In the genomic region with DNA sequence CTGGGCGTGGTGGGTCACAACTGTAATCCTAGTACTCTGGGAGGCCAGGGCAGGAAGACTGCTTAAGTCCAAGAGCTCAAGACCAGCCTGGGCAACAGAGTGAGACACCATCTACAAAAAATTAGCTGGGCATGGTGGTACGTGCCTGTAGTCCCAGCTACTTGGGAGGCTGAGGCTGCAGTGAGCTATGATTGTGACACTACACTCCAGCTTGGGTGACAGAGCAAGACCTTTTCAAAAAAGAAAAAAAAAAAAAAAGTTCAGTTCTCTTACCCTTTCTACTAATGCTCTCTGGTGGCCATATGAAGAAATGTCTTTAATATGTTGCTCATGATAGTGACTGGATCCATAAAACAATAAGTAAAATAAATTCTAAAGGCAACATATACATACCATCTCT, we compare ENCODE assay signal across 1 cellular context.
TF ChIP-seq lines count a peak whose summit lies in the region.

No MANE protein-coding gene starts in this region.

TF ChIP-seq in endothelial cell of umbilical vein, 7 proteins besides CTCF, POLR2A, EP300 and RAD21 (continued from another document):
- TF ChIP-seq, protein P1, sequence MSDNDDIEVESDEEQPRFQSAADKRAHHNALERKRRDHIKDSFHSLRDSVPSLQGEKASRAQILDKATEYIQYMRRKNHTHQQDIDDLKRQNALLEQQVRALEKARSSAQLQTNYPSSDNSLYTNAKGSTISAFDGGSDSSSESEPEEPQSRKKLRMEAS (IDR thresholded peaks at IDR 0.05; ENCODE audit: insufficient read depth, insufficient read length) = no peak
- TF ChIP-seq POLR2AphosphoS5 (IDR thresholded peaks at IDR 0.05; ENCODE audit: insufficient read depth, low read depth, low read length) = no peak
